8 cellular contexts compared by ENCODE assay signal in the genomic region with DNA sequence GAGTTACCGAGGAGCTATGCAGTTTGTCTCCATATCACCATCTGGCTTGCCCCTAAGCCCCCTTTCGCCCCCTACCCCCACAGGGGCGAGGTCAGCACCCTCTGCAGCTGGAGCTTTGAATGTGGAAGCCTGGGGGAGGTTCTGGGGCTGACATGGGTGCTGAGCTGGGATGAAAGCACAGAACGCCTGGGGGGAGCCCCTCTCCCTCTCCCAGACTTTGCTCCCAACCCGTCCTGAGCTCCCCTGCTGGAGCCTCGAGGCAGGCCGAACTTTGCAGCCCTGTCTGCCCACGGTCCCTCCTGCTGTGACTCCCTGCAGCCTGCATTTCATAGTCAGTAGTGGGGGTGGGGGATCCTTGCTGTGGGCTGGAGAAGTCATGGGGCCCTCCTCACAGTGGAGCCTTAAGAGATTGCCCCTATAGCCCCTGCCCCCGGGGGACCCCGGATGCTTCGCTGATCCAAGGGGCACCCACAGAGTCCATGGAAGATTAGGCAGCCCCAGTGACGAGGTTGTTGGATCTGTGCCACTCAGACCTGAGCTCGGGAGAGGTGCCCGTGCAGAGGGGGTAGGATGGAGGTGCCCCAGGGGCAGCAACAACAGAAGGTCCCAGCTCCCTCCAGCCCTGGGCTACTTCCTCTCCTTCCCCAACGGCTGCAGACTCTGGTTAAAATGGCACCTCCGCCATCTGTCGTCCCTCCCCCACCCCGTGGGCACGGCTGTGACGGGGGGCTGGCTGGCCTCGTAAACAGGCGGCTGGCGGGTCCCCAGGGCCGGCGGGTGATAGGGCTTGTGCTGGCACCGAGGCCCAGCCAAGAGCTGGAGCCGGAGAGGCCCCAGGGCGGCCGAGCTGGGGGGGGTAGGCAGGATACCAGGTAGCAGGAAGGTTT.
DNase-seq lines count a peak whose midpoint lies in the region; ATAC-seq, FAIRE-seq and TF ChIP-seq lines count a peak whose summit lies in the region.

No MANE protein-coding gene starts in this region.

- H3K79me2 ChIP-seq in neural cell (replicated peaks; ENCODE audit: insufficient read depth, low read length), result no peaks in the 10 kb centered on the region

- H3K27me3 Mint-ChIP-seq in activated CD4-positive, alpha-beta T cell treated with anti-CD3 and anti-CD28 coated beads, Interleukin-2, amount 10 ng/mL, durations not matched to agents 24 days and 14 days, result no peaks in the 10 kb centered on the region
- peaks cover 2% of the 10 kb centered on the region for H3K27me3 Mint-ChIP-seq in progenitor cell of endocrine pancreas

- peak overlapping the region; percentile 93 for H3K27ac Mint-ChIP-seq in activated CD4-positive, alpha-beta T cell treated with anti-CD3 and anti-CD28 coated beads, Interleukin-2, amount 10 ng/mL, durations not matched to agents 24 days and 14 days
- no peak overlapping the region for H3K27ac Mint-ChIP-seq in progenitor cell of endocrine pancreas

- H3K9me3 ChIP-seq in neural cell (ENCODE audit: low read length), result no peaks in the 10 kb centered on the region

- no peak overlapping the region for H2AFZ ChIP-seq in neural cell (ENCODE audit: low read depth, low read length)

- no peak for TF ChIP-seq RAD21 in neural cell (conservative IDR thresholded peaks at IDR 0.05)

- H3K27me3 ChIP-seq in neural cell (ENCODE audit: insufficient read depth, low read depth, low read length), result no peaks in the 10 kb centered on the region

- no peaks in the 10 kb centered on the region for H3K36me3 ChIP-seq in neural cell (ENCODE audit: insufficient read depth, low read length)

- no peak for TF ChIP-seq CTCF in neural cell (IDR thresholded peaks at IDR 0.05; ENCODE audit: poor library complexity, severe bottlenecking)
- no peak for TF ChIP-seq CTCF in progenitor cell of endocrine pancreas (IDR thresholded peaks at IDR 0.05; ENCODE audit: unreplicated experiment)

- H3K4me1 Mint-ChIP-seq in activated CD4-positive, alpha-beta T cell treated with anti-CD3 and anti-CD28 coated beads, Interleukin-2, amount 10 ng/mL, durations not matched to agents 24 days and 14 days, result peaks cover 37% of the 10 kb centered on the region
- peaks cover 10% of the 10 kb centered on the region for H3K4me1 Mint-ChIP-seq in progenitor cell of endocrine pancreas (ENCODE audit: low read depth)

- H3K4me3 Mint-ChIP-seq in activated CD4-positive, alpha-beta T cell treated with anti-CD3 and anti-CD28 coated beads, Interleukin-2, amount 10 ng/mL, durations not matched to agents 24 days and 14 days, result peak overlapping the region; percentile 55
- no peak overlapping the region for H3K4me3 Mint-ChIP-seq in progenitor cell of endocrine pancreas (ENCODE audit: low read depth)

- H4K20me1 ChIP-seq in neural cell (ENCODE audit: insufficient read depth), result no peaks in the 10 kb centered on the region

- no peaks in the 10 kb centered on the region for H3F3A ChIP-seq in neural cell (ENCODE audit: insufficient read depth, low read length, poor library complexity, severe bottlenecking)

- H3K36me3 Mint-ChIP-seq in activated CD4-positive, alpha-beta T cell treated with anti-CD3 and anti-CD28 coated beads, Interleukin-2, amount 10 ng/mL, durations not matched to agents 24 days and 14 days (ENCODE audit: low read depth), result no peaks in the 10 kb centered on the region
- no peaks in the 10 kb centered on the region for H3K36me3 Mint-ChIP-seq in progenitor cell of endocrine pancreas (ENCODE audit: insufficient read depth)

- H3K4me2 ChIP-seq in neural cell (ENCODE audit: low read length), result no peak overlapping the region

- ATAC-seq in GM19023 (IDR thresholded peaks at IDR 0.05; ENCODE audit: unreplicated experiment), result no peak

- peaks cover 13% of the 10 kb centered on the region for H3K9me3 Mint-ChIP-seq in activated CD4-positive, alpha-beta T cell treated with anti-CD3 and anti-CD28 coated beads, Interleukin-2, amount 10 ng/mL, durations not matched to agents 24 days and 14 days
- no peaks in the 10 kb centered on the region for H3K9me3 Mint-ChIP-seq in progenitor cell of endocrine pancreas (ENCODE audit: low read depth)

- no peak overlapping the region for H3K4me3 ChIP-seq in neural cell (ENCODE audit: low read length)

- no peak for TF ChIP-seq POLR2A in GM12892 (IDR thresholded peaks at IDR 0.05; ENCODE audit: low read depth, low read length)

- intact Hi-C loops in activated CD4-positive, alpha-beta T cell treated with anti-CD3 and anti-CD28 coated beads, Interleukin-2, amount 10 ng/mL, durations not matched to agents 24 days and 14 days (cut with micrococcal nuclease), result loop anchor here (1.0 to 2.0 kb wide), 3 partner anchors 22 to 222 kb away; no protein-coding TSS in a partner anchor

- TF ChIP-seq EP300 in neural cell (conservative IDR thresholded peaks at IDR 0.05; ENCODE audit: poor library complexity, severe bottlenecking), result no peak

- DNase-seq in activated CD4-positive, alpha-beta T cell treated with anti-CD3 and anti-CD28 coated beads, Interleukin-2, amount 10 ng/mL, durations not matched to agents 24 days and 14 days, result peak; percentile 72
- no peak for DNase-seq in activated CD4-positive, alpha-beta T cell treated with anti-CD3 and anti-CD28 coated beads for 1 hour
- DNase-seq in T follicular helper cell (ENCODE audit: low read depth), result peak; percentile 15
- peak; percentile 24 for DNase-seq in effector CD4-positive, alpha-beta T cell
- DNase-seq in GM12892 (ENCODE audit: insufficient read length), result no peak
- no peak for DNase-seq in progenitor cell of endocrine pancreas (ENCODE audit: low spot score, unreplicated experiment)

- FAIRE-seq in GM12892 (lab: Jason Lieb, UNC), result no peak

- peak overlapping the region; percentile 100 for H3K27ac ChIP-seq in neural cell (ENCODE audit: low read length)

- H3K9ac ChIP-seq in neural cell (ENCODE audit: low read length), result peak overlapping the region; percentile 97

- H3K9me2 ChIP-seq in neural cell (ENCODE audit: insufficient read depth, low read length), result no peaks in the 10 kb centered on the region

TF ChIP-seq in neural cell, 6 proteins besides CTCF, POLR2A, EP300 and RAD21:
- TF ChIP-seq POLR2AphosphoS5 (IDR thresholded peaks at IDR 0.05) (no peak), EZH2 (IDR thresholded peaks at IDR 0.05; ENCODE audit: borderline replicate concordance, insufficient read depth, low read length, poor library complexity, severe bottlenecking) (no peak), MXI1 (conservative IDR thresholded peaks at IDR 0.05; ENCODE audit: poor library complexity, severe bottlenecking) (no peak)
- TF ChIP-seq, protein P1, sequence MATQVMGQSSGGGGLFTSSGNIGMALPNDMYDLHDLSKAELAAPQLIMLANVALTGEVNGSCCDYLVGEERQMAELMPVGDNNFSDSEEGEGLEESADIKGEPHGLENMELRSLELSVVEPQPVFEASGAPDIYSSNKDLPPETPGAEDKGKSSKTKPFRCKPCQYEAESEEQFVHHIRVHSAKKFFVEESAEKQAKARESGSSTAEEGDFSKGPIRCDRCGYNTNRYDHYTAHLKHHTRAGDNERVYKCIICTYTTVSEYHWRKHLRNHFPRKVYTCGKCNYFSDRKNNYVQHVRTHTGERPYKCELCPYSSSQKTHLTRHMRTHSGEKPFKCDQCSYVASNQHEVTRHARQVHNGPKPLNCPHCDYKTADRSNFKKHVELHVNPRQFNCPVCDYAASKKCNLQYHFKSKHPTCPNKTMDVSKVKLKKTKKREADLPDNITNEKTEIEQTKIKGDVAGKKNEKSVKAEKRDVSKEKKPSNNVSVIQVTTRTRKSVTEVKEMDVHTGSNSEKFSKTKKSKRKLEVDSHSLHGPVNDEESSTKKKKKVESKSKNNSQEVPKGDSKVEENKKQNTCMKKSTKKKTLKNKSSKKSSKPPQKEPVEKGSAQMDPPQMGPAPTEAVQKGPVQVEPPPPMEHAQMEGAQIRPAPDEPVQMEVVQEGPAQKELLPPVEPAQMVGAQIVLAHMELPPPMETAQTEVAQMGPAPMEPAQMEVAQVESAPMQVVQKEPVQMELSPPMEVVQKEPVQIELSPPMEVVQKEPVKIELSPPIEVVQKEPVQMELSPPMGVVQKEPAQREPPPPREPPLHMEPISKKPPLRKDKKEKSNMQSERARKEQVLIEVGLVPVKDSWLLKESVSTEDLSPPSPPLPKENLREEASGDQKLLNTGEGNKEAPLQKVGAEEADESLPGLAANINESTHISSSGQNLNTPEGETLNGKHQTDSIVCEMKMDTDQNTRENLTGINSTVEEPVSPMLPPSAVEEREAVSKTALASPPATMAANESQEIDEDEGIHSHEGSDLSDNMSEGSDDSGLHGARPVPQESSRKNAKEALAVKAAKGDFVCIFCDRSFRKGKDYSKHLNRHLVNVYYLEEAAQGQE (IDR thresholded peaks at IDR 0.05; ENCODE audit: borderline replicate concordance), result no peak

Comparison
In these comparisons a context has a peak if more than half of its experiments do, and no peak if none do; other contexts are left out.
1. DNase-seq: peak in activated CD4-positive, alpha-beta T cell treated with anti-CD3 and anti-CD28 coated beads, Interleukin-2, amount 10 ng/mL, durations not matched to agents 24 days and 14 days (single experiment), T follicular helper cell (single experiment) and effector CD4-positive, alpha-beta T cell (single experiment); none in activated CD4-positive, alpha-beta T cell treated with anti-CD3 and anti-CD28 coated beads for 1 hour (single experiment), GM12892 (single experiment) and progenitor cell of endocrine pancreas (single experiment).